1 cellular context compared by ENCODE assay signal in genomic region chrX:70169281-70169680, GRCh38.
TF ChIP-seq lines count a peak whose summit lies in the region.

No MANE protein-coding gene starts in this region.

TF ChIP-seq in K562, 482 proteins besides CTCF, POLR2A, EP300 and RAD21:
- TF ChIP-seq, protein P1, sequence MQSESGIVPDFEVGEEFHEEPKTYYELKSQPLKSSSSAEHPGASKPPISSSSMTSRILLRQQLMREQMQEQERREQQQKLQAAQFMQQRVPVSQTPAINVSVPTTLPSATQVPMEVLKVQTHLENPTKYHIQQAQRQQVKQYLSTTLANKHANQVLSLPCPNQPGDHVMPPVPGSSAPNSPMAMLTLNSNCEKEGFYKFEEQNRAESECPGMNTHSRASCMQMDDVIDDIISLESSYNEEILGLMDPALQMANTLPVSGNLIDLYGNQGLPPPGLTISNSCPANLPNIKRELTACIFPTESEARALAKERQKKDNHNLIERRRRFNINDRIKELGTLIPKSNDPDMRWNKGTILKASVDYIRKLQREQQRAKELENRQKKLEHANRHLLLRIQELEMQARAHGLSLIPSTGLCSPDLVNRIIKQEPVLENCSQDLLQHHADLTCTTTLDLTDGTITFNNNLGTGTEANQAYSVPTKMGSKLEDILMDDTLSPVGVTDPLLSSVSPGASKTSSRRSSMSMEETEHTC (IDR thresholded peaks at IDR 0.05), result no peak
